In the genomic region with DNA sequence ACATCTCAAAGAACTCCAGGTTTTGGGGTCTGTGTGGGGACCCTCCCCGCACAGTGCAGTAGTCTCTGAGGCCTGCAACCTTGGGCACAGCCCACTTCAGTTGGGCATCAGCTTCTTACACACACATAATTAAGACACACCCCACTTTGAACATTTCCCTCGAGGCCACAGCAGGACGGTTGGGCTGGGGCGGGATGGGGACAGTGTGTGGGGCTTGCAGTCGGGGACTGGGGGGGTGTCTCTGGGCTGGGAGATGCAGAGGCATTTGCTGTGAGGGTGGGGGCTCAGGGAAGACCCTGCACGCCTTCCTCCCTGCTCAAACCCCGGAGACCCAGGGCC, we compare ENCODE assay signal across 8 cellular contexts. TPM values are rescaled to one million over a fixed set of nuclear protein-coding genes. Genes with fewer than 3 reads are reported as not detected.
DNase-seq lines count a peak whose midpoint lies in the region; ATAC-seq and TF ChIP-seq lines count a peak whose summit lies in the region.

No MANE protein-coding gene starts in this region.

- H3K4me3 Mint-ChIP-seq in Calu3 (ENCODE audit: low read depth, unreplicated experiment) (peak overlapping the region; percentile 99), progenitor cell of endocrine pancreas (ENCODE audit: low read depth) (peak overlapping the region; percentile 82)

- peak; percentile 41 for DNase-seq in Calu3
- no peak for DNase-seq in PC-9
- peak; percentile 46 for DNase-seq in epithelial cell of esophagus (ENCODE audit: low read depth)
- no peak for DNase-seq in progenitor cell of endocrine pancreas (ENCODE audit: low spot score, unreplicated experiment)
- no peak for DNase-seq in NK-92 treated with Interleukin-12 subunit alpha and Interleukin-12 subunit beta, amount 100 ng/mL, for 24 hours (lab: John Stamatoyannopoulos, UW)
- no peak for DNase-seq in stimulated activated CD4-positive, alpha-beta T cell treated with anti-CD3 and anti-CD28 coated beads, Interleukin-2, amount 100 ng/mL, for 24 hours
- no peak for DNase-seq in NCI-H1436 (lab: John Stamatoyannopoulos, UW)

- H3K27me3 ChIP-seq in PC-9 (ENCODE audit: insufficient read depth, low read depth) = no peaks in the 10 kb centered on the region

- H3F3A ChIP-seq in PC-9 (ENCODE audit: insufficient read depth, low read depth) = peaks cover 33% of the 10 kb centered on the region

- H3K4me2 ChIP-seq in PC-9 = peak overlapping the region; percentile 77

- intact Hi-C loops in Calu3 (cut with micrococcal nuclease; ENCODE audit: unreplicated experiment) (loop anchor here (5.0 kb wide), 3 partner anchors 37 to 52 kb away; a partner anchor contains a TSS), PC-9 (cut with micrococcal nuclease; ENCODE audit: unreplicated experiment) (loop anchor here (1.0 to 10.0 kb wide), 5 partner anchors 39 to 986 kb away; a partner anchor contains a TSS)

- TF ChIP-seq CTCF in Calu3 (IDR thresholded peaks at IDR 0.05; ENCODE audit: unreplicated experiment) (no peak), PC-9 (conservative IDR thresholded peaks at IDR 0.05) (no peak), epithelial cell of esophagus (IDR thresholded peaks at IDR 0.05; ENCODE audit: insufficient read depth, low read depth, low read length, missing control alignments) (no peak), progenitor cell of endocrine pancreas (IDR thresholded peaks at IDR 0.05; ENCODE audit: unreplicated experiment) (no peak)

- POLR2A ChIA-PET in PC-9 (lab: Charles Lee; ENCODE audit: unreplicated experiment) = no interaction called here

- no peak for ATAC-seq in HG02885 (IDR thresholded peaks at IDR 0.05; ENCODE audit: poor library complexity, unreplicated experiment)

- H3K9me3 ChIP-seq in PC-9 (ENCODE audit: insufficient read depth, low read depth) = no peaks in the 10 kb centered on the region

- H3K79me2 ChIP-seq in PC-9 (ENCODE audit: low read depth) = peaks cover 13% of the 10 kb centered on the region

- H3K4me3 ChIP-seq in PC-9 (peak overlapping the region; percentile 58; the same call in 1 of the 2 replicates), epithelial cell of esophagus (ENCODE audit: low read length) (peak overlapping the region; percentile 68)

- H3K27me3 Mint-ChIP-seq in Calu3 (ENCODE audit: unreplicated experiment) (no peaks in the 10 kb centered on the region), progenitor cell of endocrine pancreas (peaks cover 32% of the 10 kb centered on the region)

- peaks cover 40% of the 10 kb centered on the region for H3K4me1 Mint-ChIP-seq in Calu3 (ENCODE audit: low read depth, unreplicated experiment)
- peaks cover 22% of the 10 kb centered on the region for H3K4me1 Mint-ChIP-seq in progenitor cell of endocrine pancreas (ENCODE audit: low read depth)

- BruUV-seq in Calu3 (replicated peaks; lab: Mats Ljungman, UMichigan) = no TSS peak
- no TSS peak for BruUV-seq in PC-9 (replicated peaks; lab: Mats Ljungman, UMichigan)

- H3K9me3 Mint-ChIP-seq in Calu3 (ENCODE audit: low read depth, unreplicated experiment) (no peaks in the 10 kb centered on the region), progenitor cell of endocrine pancreas (ENCODE audit: low read depth) (no peaks in the 10 kb centered on the region)

- H3K27ac ChIP-seq in PC-9 = no peak overlapping the region

- H2AFZ ChIP-seq in PC-9 = no peak overlapping the region

- peaks cover 59% of the 10 kb centered on the region for H3K4me1 ChIP-seq in PC-9 (replicated peaks; ENCODE audit: insufficient read depth)

- no peaks in the 10 kb centered on the region for H3K36me3 ChIP-seq in PC-9 (ENCODE audit: low read depth)

- CTCF ChIA-PET in Calu3 (lab: Charles Lee) (interaction anchor here (0.9 to 1.8 kb wide), 4 partner anchors 10 to 82 kb away, joined by 3 to 6 read pairs (median 4); a partner anchor contains a TSS), PC-9 (lab: Charles Lee) (no interaction called here)

- H3K36me3 Mint-ChIP-seq in Calu3 (ENCODE audit: insufficient read depth, unreplicated experiment) (peaks cover 83% of the 10 kb centered on the region), progenitor cell of endocrine pancreas (ENCODE audit: insufficient read depth) (no peaks in the 10 kb centered on the region)

- H3K9me2 ChIP-seq in PC-9 (ENCODE audit: insufficient read depth) = no peaks in the 10 kb centered on the region

- H4K20me1 ChIP-seq in PC-9 (ENCODE audit: insufficient read depth) = no peaks in the 10 kb centered on the region

- peak overlapping the region; percentile 94 for H3K27ac Mint-ChIP-seq in Calu3 (ENCODE audit: unreplicated experiment)
- H3K27ac Mint-ChIP-seq in progenitor cell of endocrine pancreas = no peak overlapping the region

RNA-seq across cellular contexts. Expression of a gene that starts 1.2 kb away (rescaled TPM):
- total RNA-seq in Calu3 (2022) = 46.8 and 59.1 TPM in 2 replicates
- 21.3 and 24.7 TPM in 2 replicates for total RNA-seq in PC-9 (2021)
- 9.7 and 10.6 TPM in 2 replicates for total RNA-seq in progenitor cell of endocrine pancreas

RNA-seq across cellular contexts. Expression of a gene that starts 34.5 kb away (rescaled TPM):
- total RNA-seq in Calu3 (2022) (56.2 and 59.6 TPM in 2 replicates), PC-9 (2021) (53.9 and 57.7 TPM in 2 replicates), progenitor cell of endocrine pancreas (43.1 and 43.7 TPM in 2 replicates)

RNA-seq across cellular contexts. Expression of a gene that starts 38.0 kb away (rescaled TPM):
- total RNA-seq in Calu3 (2022) = 94.8 and 96.4 TPM in 2 replicates
- 28.3 and 35.8 TPM in 2 replicates for total RNA-seq in PC-9 (2021)
- total RNA-seq in progenitor cell of endocrine pancreas = 32.5 and 33.5 TPM in 2 replicates

RNA-seq across cellular contexts. Expression of a gene that starts 44.6 kb away (rescaled TPM):
- total RNA-seq in Calu3 (2022) (not detected in 2 replicates), PC-9 (2021) (not detected in 2 replicates), progenitor cell of endocrine pancreas (not detected in 2 replicates)

Comparison
In these comparisons a context has a peak if more than half of its experiments do, and no peak if none do; other contexts are left out.
1. DNase-seq: peak in Calu3 (single experiment) and epithelial cell of esophagus (single experiment); none in PC-9 (0 of 2), progenitor cell of endocrine pancreas (single experiment), NK-92 treated with Interleukin-12 subunit alpha and Interleukin-12 subunit beta, amount 100 ng/mL, for 24 hours (single experiment), stimulated activated CD4-positive, alpha-beta T cell treated with anti-CD3 and anti-CD28 coated beads, Interleukin-2, amount 100 ng/mL, for 24 hours (0 of 2) and NCI-H1436 (single experiment).